Comparison of ENCODE assay signal across 8 cellular contexts in the genomic region with DNA sequence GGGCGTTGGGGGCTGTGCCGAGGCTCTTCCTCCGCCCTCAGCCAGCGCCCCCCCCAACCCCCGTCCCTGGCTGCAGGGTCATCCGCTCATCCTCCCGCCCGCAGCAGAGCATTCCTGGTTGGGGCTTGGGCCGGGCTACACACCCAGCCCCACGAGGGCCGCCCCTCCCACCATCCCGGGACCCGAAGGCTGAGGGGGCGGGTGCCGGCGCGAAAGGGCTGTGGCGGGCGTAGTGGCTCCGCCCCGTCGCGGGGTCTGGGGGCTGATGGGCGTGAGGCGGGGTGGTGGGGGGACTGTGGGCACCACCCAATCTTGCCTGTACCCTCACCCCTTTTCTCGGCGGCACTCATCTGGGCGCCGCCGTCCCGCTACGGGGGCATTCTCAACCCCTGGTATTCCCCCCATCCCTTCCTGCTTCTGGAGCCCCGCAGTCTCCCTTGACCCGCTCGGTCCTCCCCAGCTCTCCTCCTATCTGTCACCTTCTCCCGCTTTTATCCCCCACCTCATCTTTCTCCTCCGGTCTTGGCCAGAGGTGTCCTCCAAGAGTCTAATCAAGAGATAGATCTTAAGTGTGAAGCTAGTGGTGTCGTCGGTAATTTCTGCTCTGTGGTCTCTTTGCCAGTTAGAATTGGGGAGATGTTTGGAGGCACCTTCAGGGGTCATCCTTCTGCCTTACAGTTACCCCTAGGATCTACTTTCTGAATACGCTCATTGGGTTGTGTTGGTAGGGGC. TPM values are rescaled to one million over a fixed set of nuclear protein-coding genes. Genes with fewer than 3 reads are reported as not detected.
A peak's percentile ranks its signal among the peaks of the same experiment; 100 is the strongest.
DNase-seq lines count a peak whose midpoint lies in the region; ATAC-seq and TF ChIP-seq lines count a peak whose summit lies in the region.

No MANE protein-coding gene starts in this region.

- peak; percentile 53 for DNase-seq in GM10266 (ENCODE audit: extremely low spot score)
- peak; percentile 53 for DNase-seq in HPDE6-E6E7 (ENCODE audit: extremely low spot score)
- DNase-seq in T-helper 2 cell treated with Interferon-gamma antibody and Interleukin-4, amounts not matched to agents 5 μg/mL and 100 μg/mL, for 36 hours (ENCODE audit: low spot score), result peak; percentile 32
- DNase-seq in endodermal cell, result no peak
- peak; percentile 10 for DNase-seq in mucosa of gallbladder (ENCODE audit: low spot score)
- DNase-seq in tibial artery, result peak in 1 of 2 donors; percentile 68
- no peak for DNase-seq in NCI-H774 (lab: John Stamatoyannopoulos, UW)

- H3K4me3 ChIP-seq in endodermal cell (ENCODE audit: low read length) (peak overlapping the region; percentile 96), tibial artery (peak overlapping the region; percentile 86)

- peak; percentile 39 for ATAC-seq in GM21526 (IDR thresholded peaks at IDR 0.05; ENCODE audit: low FRiP score, unreplicated experiment)

- peaks cover 8% of the 10 kb centered on the region for H3K4me1 Mint-ChIP-seq in T-helper 2 cell treated with Interferon-gamma antibody and Interleukin-4, amounts not matched to agents 5 μg/mL and 100 μg/mL, for 36 hours (ENCODE audit: low read depth)
- peaks cover 9% of the 10 kb centered on the region for H3K4me1 Mint-ChIP-seq in endodermal cell

- peak overlapping the region; percentile 44 for H3K9ac ChIP-seq in endodermal cell (ENCODE audit: extremely low read depth, low read length, poor library complexity, severe bottlenecking)

- H3K36me3 Mint-ChIP-seq in T-helper 2 cell treated with Interferon-gamma antibody and Interleukin-4, amounts not matched to agents 5 μg/mL and 100 μg/mL, for 36 hours (ENCODE audit: low read depth), result peaks cover 3% of the 10 kb centered on the region
- no peaks in the 10 kb centered on the region for H3K36me3 Mint-ChIP-seq in endodermal cell (ENCODE audit: low read depth)

- H3K36me3 ChIP-seq in endodermal cell (ENCODE audit: control insufficient read depth, insufficient read depth, low read length) (no peaks in the 10 kb centered on the region), tibial artery (no peaks in the 10 kb centered on the region)

- TF ChIP-seq CTCF in GM10266 (IDR thresholded peaks at IDR 0.05; ENCODE audit: control insufficient read depth, insufficient read depth, low read depth, missing control alignments), result no peak
- TF ChIP-seq CTCF in endodermal cell (conservative IDR thresholded peaks at IDR 0.05), result no peak
- TF ChIP-seq CTCF in tibial artery (IDR thresholded peaks at IDR 0.05), result no peak

- H3K4me1 ChIP-seq in endodermal cell (ENCODE audit: control insufficient read depth, insufficient read depth, low read length) (no peaks in the 10 kb centered on the region), tibial artery (peaks cover 0 to 46% (median 13%) of the 10 kb centered on the region in 4 donors)

- intact Hi-C loops in tibial artery (cut with DNase I; ENCODE audit: low total_unique reads), result loop anchor here (2.0 to 10.0 kb wide), 2 partner anchors 20 to 364 kb away; a partner anchor contains a TSS

- H3K27me3 Mint-ChIP-seq in T-helper 2 cell treated with Interferon-gamma antibody and Interleukin-4, amounts not matched to agents 5 μg/mL and 100 μg/mL, for 36 hours (ENCODE audit: low read depth), result peaks cover 31% of the 10 kb centered on the region
- H3K27me3 Mint-ChIP-seq in endodermal cell (ENCODE audit: insufficient read depth), result no peaks in the 10 kb centered on the region

- 0 to 2% methylated on average over 7 to 38 of the region's 40 CpGs for WGBS in endodermal cell (ENCODE audit: insufficient coverage in 1 of 2, insufficient read length in 1 of 2), 2 experiments

- H3K9me3 ChIP-seq in endodermal cell (ENCODE audit: control insufficient read depth, low read length) (no peaks in the 10 kb centered on the region), tibial artery (no peaks in the 10 kb centered on the region)

- H3K27ac Mint-ChIP-seq in T-helper 2 cell treated with Interferon-gamma antibody and Interleukin-4, amounts not matched to agents 5 μg/mL and 100 μg/mL, for 36 hours, result peak overlapping the region; percentile 69
- H3K27ac Mint-ChIP-seq in endodermal cell, result peak overlapping the region; percentile 84

- H3K4me3 Mint-ChIP-seq in T-helper 2 cell treated with Interferon-gamma antibody and Interleukin-4, amounts not matched to agents 5 μg/mL and 100 μg/mL, for 36 hours, result peak overlapping the region; percentile 89
- H3K4me3 Mint-ChIP-seq in endodermal cell, result peak overlapping the region; percentile 76

- H3K27me3 ChIP-seq in endodermal cell (ENCODE audit: control insufficient read depth, insufficient read depth, low read length, poor library complexity, severe bottlenecking) (no peaks in the 10 kb centered on the region), tibial artery (no peaks in the 10 kb centered on the region)

- H3K9me3 Mint-ChIP-seq in T-helper 2 cell treated with Interferon-gamma antibody and Interleukin-4, amounts not matched to agents 5 μg/mL and 100 μg/mL, for 36 hours, result no peaks in the 10 kb centered on the region
- H3K9me3 Mint-ChIP-seq in endodermal cell, result no peaks in the 10 kb centered on the region

- H3K27ac ChIP-seq in endodermal cell (ENCODE audit: low read depth, low read length) (peak overlapping the region; percentile 65), tibial artery (peak overlapping the region; percentile 97 to 99)

RNA-seq across cellular contexts. Expression of a gene that starts 1.6 kb away (rescaled TPM):
- total RNA-seq in endodermal cell (10 to 100 TPM; 24.5 to 26.8 TPM), mucosa of gallbladder (25.4 TPM)
- 10.2 TPM for polyA plus RNA-seq in endodermal cell (2013, experiment 1 of 2)
- 10.9 TPM for polyA plus RNA-seq in endodermal cell (2013, experiment 2 of 2)

Comparison
In these comparisons a context has a peak if more than half of its experiments do, and no peak if none do; other contexts are left out.
1. DNase-seq: peak in GM10266 (single experiment), HPDE6-E6E7 (single experiment), T-helper 2 cell treated with Interferon-gamma antibody and Interleukin-4, amounts not matched to agents 5 μg/mL and 100 μg/mL, for 36 hours (single experiment) and mucosa of gallbladder (single experiment); none in endodermal cell (single experiment) and NCI-H774 (single experiment).